ENCODE assay signal across 39 cellular contexts in genomic region chr16:24275413-24275812, GRCh38. TPM values are rescaled to one million over a fixed set of nuclear protein-coding genes. Genes with fewer than 3 reads are reported as not detected.
"Had no signal": no experiment of that assay in that cellular context is flagged by ENCODE, and none has a peak within 500 bp of the region (broad histone marks: within the 10 kb centered on the region; RNA-seq: fewer than 3 reads in every experiment).

No MANE protein-coding gene starts in this region.

- H3K4me2 ChIP-seq: KMS-11 had no signal

- H3K4me3 ChIP-seq: MG63 had no signal

- H3K27ac ChIP-seq: KMS-11 had no signal

- H3K36me3 ChIP-seq: MG63 had no signal

- H3K9me3 ChIP-seq: MG63 had no signal

- H3K9ac ChIP-seq: KMS-11 had no signal

- DNase-seq: Karpas-422, Kasumi-1, MG63, MM.1S, MV-4-11, NCI-H1048, NCI-H1092, NCI-H1092 treated with DMSO at 0.1 percent for 48 hours, NCI-H1105, NCI-H1105 treated with DMSO at 0.1 percent for 48 hours, NCI-H1417, NCI-H1417 treated with DMSO at 0.1 percent for 48 hours, NCI-H1436, NCI-H1436 treated with DMSO at 0.1 percent for 48 hours, NCI-H146, NCI-H1694, NCI-H1694 treated with DMSO at 0.1 percent for 48 hours, NCI-H187, NCI-H187 treated with DMSO at 0.1 percent for 48 hours, NCI-H1930, NCI-H2029, NCI-H2029 treated with DMSO at 0.1 percent for 48 hours, NCI-H2081, NCI-H2081 treated with DMSO at 0.1 percent for 48 hours, NCI-H2107, NCI-H2171, NCI-H2171 treated with DMSO at 0.1 percent for 48 hours, NCI-H2227 treated with DMSO at 0.1 percent for 48 hours, NCI-H226, NCI-H345, NCI-H446, NCI-H446 treated with DMSO at 0.1 percent for 48 hours, NCI-H510A, NCI-H510A treated with DMSO at 0.1 percent for 48 hours had no signal

RNA-seq across cellular contexts. Expression of gene CACNG3, which starts 19.3 kb away (rescaled TPM):
- total RNA-seq: LHCN-M2, M059J, MCF 10A, NCI-H460 had no signal
